ENCODE assay signal across 9 cellular contexts in the genomic region with DNA sequence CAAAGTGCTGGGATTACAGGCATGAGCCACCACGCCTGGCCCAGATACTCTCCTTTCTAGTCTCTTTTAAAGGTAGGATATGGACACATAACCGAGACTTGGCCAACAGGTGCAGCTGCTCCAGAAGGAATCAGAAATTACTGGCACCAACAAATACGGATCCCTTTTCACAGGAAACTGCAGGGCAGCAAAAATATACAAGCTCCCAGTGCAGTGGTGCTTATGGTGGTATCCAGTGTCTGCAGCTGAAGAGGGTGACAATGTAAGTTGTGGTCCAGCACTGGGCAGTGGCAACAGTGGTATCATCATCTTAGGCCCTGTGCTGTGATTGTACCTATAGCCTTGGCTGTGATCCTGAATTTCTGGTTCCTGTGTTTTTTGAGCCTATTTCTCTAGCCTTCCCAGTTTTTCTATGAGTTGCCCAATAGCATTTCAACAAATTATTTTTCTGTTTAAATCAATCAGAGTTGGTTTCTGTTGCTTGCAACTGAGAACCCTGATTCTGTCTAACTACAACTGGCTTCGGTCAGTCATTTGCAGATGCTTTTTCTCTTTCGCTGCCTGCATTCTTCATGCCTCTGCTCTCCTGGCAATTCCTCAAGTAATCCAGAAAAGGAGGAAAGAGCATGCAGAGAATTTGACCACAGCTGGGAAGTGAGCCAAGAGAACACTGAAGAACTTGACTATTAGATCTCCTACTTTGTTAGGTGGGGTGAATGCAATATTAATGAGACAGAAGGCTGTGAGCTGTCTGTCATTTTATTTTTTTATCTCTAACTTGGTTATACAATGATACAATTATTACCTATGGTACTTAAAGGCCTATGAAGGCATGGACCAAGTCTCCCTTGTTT. TPM values are rescaled to one million over a fixed set of nuclear protein-coding genes. Genes with fewer than 3 reads are reported as not detected.
A peak's percentile ranks its signal among the peaks of the same experiment; 100 is the strongest.
DNase-seq lines count a peak whose midpoint lies in the region; ATAC-seq, FAIRE-seq and TF ChIP-seq lines count a peak whose summit lies in the region.
"Had no signal": no experiment of that assay in that cellular context is flagged by ENCODE, and none has a peak within 500 bp of the region (broad histone marks: within the 10 kb centered on the region; RNA-seq: fewer than 3 reads in every experiment).

No MANE protein-coding gene starts in this region.

- ATAC-seq in left cardiac atrium (peak; percentile 33 to 50), esophagus mucosa (no peak), GM21576 (IDR thresholded peaks at IDR 0.05; ENCODE audit: unreplicated experiment) (no peak)

- no peaks in the 10 kb centered on the region for H3K9me3 ChIP-seq in thyroid gland

- peaks cover 38 to 72% of the 10 kb centered on the region in 2 donors for H3K4me1 ChIP-seq in thyroid gland

- 60 to 71% methylated on average over 5 of the region's 5 CpGs for WGBS in thyroid gland, 2 donors

- TF ChIP-seq POLR2A in thyroid gland (IDR thresholded peaks at IDR 0.05) = no peak

- no peaks in the 10 kb centered on the region for H3K27me3 ChIP-seq in thyroid gland

- no peak for TF ChIP-seq CTCF in thyroid gland (IDR thresholded peaks at IDR 0.05)

- DNase-seq in activated naive CD4-positive, alpha-beta T cell treated with anti-CD3 and anti-CD28 coated beads, Interleukin-2, amount 50 U/mL, for 16 hours = no peak
- no peak for DNase-seq in left cardiac atrium
- peak; percentile 78 to 80 for DNase-seq in thyroid gland
- DNase-seq in NCI-H1092 treated with DMSO at 0.1 percent for 48 hours (lab: John Stamatoyannopoulos, UW) = no peak

- no peaks in the 10 kb centered on the region for H3K9me3 Mint-ChIP-seq in activated naive CD4-positive, alpha-beta T cell treated with anti-CD3 and anti-CD28 coated beads, Interleukin-2, amount 50 U/mL, for 24 hours

- H3K4me3 Mint-ChIP-seq in activated naive CD4-positive, alpha-beta T cell treated with anti-CD3 and anti-CD28 coated beads, Interleukin-2, amount 50 U/mL, for 24 hours = no peak overlapping the region
- H3K4me3 Mint-ChIP-seq: CD14-positive monocyte had no signal

- no peaks in the 10 kb centered on the region for H3K36me3 Mint-ChIP-seq in activated naive CD4-positive, alpha-beta T cell treated with anti-CD3 and anti-CD28 coated beads, Interleukin-2, amount 50 U/mL, for 24 hours

- no peak overlapping the region for H3K4me3 ChIP-seq in thyroid gland (replicated peaks in 1 of 3)

- peak overlapping the region; percentile 41 for H3K27ac Mint-ChIP-seq in activated naive CD4-positive, alpha-beta T cell treated with anti-CD3 and anti-CD28 coated beads, Interleukin-2, amount 50 U/mL, for 24 hours
- H3K27ac Mint-ChIP-seq: CD14-positive monocyte had no signal

- H3K36me3 ChIP-seq in thyroid gland = no peaks in the 10 kb centered on the region

- intact Hi-C loops in left cardiac atrium (cut with DNase I) (no loop called here), thyroid gland (cut with DNase I) (no loop called here)

- FAIRE-seq in TTC549 (lab: Jason Lieb, UNC) = peak; percentile 94

- H3K4me1 Mint-ChIP-seq in activated naive CD4-positive, alpha-beta T cell treated with anti-CD3 and anti-CD28 coated beads, Interleukin-2, amount 50 U/mL, for 24 hours = peaks cover 83% of the 10 kb centered on the region

- H3K27me3 Mint-ChIP-seq in activated naive CD4-positive, alpha-beta T cell treated with anti-CD3 and anti-CD28 coated beads, Interleukin-2, amount 50 U/mL, for 24 hours = no peaks in the 10 kb centered on the region

- H3K27ac ChIP-seq in thyroid gland = peak overlapping the region; percentile 56 to 91 (median 69)

RNA-seq across cellular contexts. Expression of gene EML4, which starts 30.8 kb away (rescaled TPM):
- total RNA-seq in left cardiac atrium (10 to 100 TPM in 1 of 2 donors, 1 to 10 TPM in 1; 8.5 to 12.4 TPM), thyroid gland (10 to 100 TPM; 52.5 to 67.2 (median 64.7) TPM), esophagus mucosa (28.5 TPM)

Comparison
In these comparisons a context has a peak if more than half of its experiments do, and no peak if none do; other contexts are left out.
1. DNase-seq: peak in thyroid gland (2 of 2); none in activated naive CD4-positive, alpha-beta T cell treated with anti-CD3 and anti-CD28 coated beads, Interleukin-2, amount 50 U/mL, for 16 hours (single experiment), left cardiac atrium (single experiment) and NCI-H1092 treated with DMSO at 0.1 percent for 48 hours (single experiment).
2. ATAC-seq: peak in left cardiac atrium (2 of 2); none in esophagus mucosa (single experiment) and GM21576 (single experiment).